14 cellular contexts compared by ENCODE assay signal in genomic region chr19:2309734-2310362, GRCh38. TPM values are rescaled to one million over a fixed set of nuclear protein-coding genes. Genes with fewer than 3 reads are reported as not detected.
A peak's percentile ranks its signal among the peaks of the same experiment; 100 is the strongest.
DNase-seq lines count a peak whose midpoint lies in the region; ATAC-seq, FAIRE-seq and TF ChIP-seq lines count a peak whose summit lies in the region.
"Had no signal": no experiment of that assay in that cellular context is flagged by ENCODE, and none has a peak within 500 bp of the region (broad histone marks: within the 10 kb centered on the region; RNA-seq: fewer than 3 reads in every experiment).

No MANE protein-coding gene starts in this region.

- WGBS in HepG2 (ENCODE audit: low lambda C conversion rate): 43% methylated on average over 12 of the region's 17 CpGs

- TF ChIP-seq CTCF in HepG2 (CRISPR knock-in tag; IDR thresholded peaks at IDR 0.05): no peak

- CTCF ChIA-PET in HepG2 (lab: Yijun Ruan, JAX; ENCODE audit: low intra/inter-chr PET ratio, low total read pairs): no interaction called here

- no peaks in the 10 kb centered on the region for H3K79me2 ChIP-seq in HepG2 (ENCODE audit: insufficient read depth, low read length)
- H3K79me2 ChIP-seq: hepatocyte had no signal

- in situ Hi-C loops in HepG2 (cut with HindIII; ENCODE audit: extremely low pct_ligation_motif_present, low pct_unique_long_range_greater_than_20kb): loop anchor here (10.0 kb wide), 2 partner anchors 75 to 155 kb away; partner anchors contain the start of genes AP3D1, PLEKHJ1 and SF3A2
- in situ Hi-C loops in HAP-1 (cut with MboI; ENCODE audit: low sequenced_read_pairs): no loop called here

- no peaks in the 10 kb centered on the region for H3K36me3 ChIP-seq in HepG2 (replicated peaks in 1 of 2; ENCODE audit: control insufficient read depth in 1 of 2, insufficient read depth in 2 of 2, low read length in 2 of 2)
- H3K36me3 ChIP-seq in HAP-1 (replicated peaks): no peaks in the 10 kb centered on the region
- H3K36me3 ChIP-seq: spleen had no signal

- H3K27ac ChIP-seq in HepG2 (ENCODE audit: extremely low read length, insufficient read depth, low read length): no peak overlapping the region
- H3K27ac ChIP-seq: hepatocyte, HL-60, spleen had no signal

- BruUV-seq in HepG2 (replicated peaks; lab: Mats Ljungman, UMichigan): no TSS peak

- H3K27me3 ChIP-seq in HepG2 (ENCODE audit: control insufficient read depth in 1 of 2, insufficient read depth in 2 of 2, low read length in 2 of 2): peaks cover 10 to 51% of the 10 kb centered on the region in 2 experiments
- no peaks in the 10 kb centered on the region for H3K27me3 ChIP-seq in HAP-1 (ENCODE audit: low read depth)

- FAIRE-seq in HepG2 (lab: Jason Lieb, UNC): no peak

- H3K4me3 ChIP-seq in HepG2 (replicated peaks in 1 of 3; ENCODE audit: insufficient read depth in 1 of 3, low read depth in 2 of 3, low read length in 3 of 3) (no peak overlapping the region; a peak in 1 of 6 replicates), HAP-1 (no peak overlapping the region)
- H3K4me3 ChIP-seq: hepatocyte, spleen had no signal

- peaks cover 3% of the 10 kb centered on the region; the same call in 1 of the 2 replicates for H3K9me3 ChIP-seq in HepG2 (ENCODE audit: low read length)
- peaks cover 2% of the 10 kb centered on the region; the same call in 1 of the 2 replicates for H3K9me3 ChIP-seq in HAP-1

- H4K20me1 ChIP-seq in HepG2 (ENCODE audit: insufficient read depth, low read length): no peaks in the 10 kb centered on the region

- H3K4me2 ChIP-seq in HepG2 (ENCODE audit: low read depth, low read length): no peak overlapping the region; the same call in 1 of the 2 replicates
- H3K4me2 ChIP-seq: hepatocyte had no signal

- ATAC-seq in SK-N-SH treated with all-trans-retinoic acid at 6 μM for 48 hours (peak; percentile 31), HepG2 (peak; percentile 23; the same call in 2 of the 3 replicates), HG02610 (IDR thresholded peaks at IDR 0.05; ENCODE audit: unreplicated experiment) (no peak)

- DNase-seq in DMS79 treated with DMSO at 0.1 percent for 48 hours (lab: John Stamatoyannopoulos, UW) (peak; percentile 63), LHCN-M2 (ENCODE audit: low read depth) (peak; percentile 43), HepG2 (ENCODE audit: low spot score) (no peak), NCI-H524 treated with DMSO at 0.1 percent for 48 hours (lab: John Stamatoyannopoulos, UW) (no peak), AG08396 (ENCODE audit: low spot score) (no peak), HAP-1 (ENCODE audit: low spot score in 2 of 2) (no peak)
- DNase-seq: NCI-H526 treated with DMSO at 0.1 percent for 48 hours; spleen; stimulated activated naive CD4-positive, alpha-beta T cell; T-helper 9 cell had no signal

- TF ChIP-seq EP300 in HepG2 (IDR thresholded peaks at IDR 0.05; ENCODE audit: low read depth in 2 of 2, low read length in 2 of 2): no peak
- TF ChIP-seq EP300 in HepG2 (CRISPR knock-in tag; IDR thresholded peaks at IDR 0.05; ENCODE audit: borderline replicate concordance): no peak

- intact Hi-C loops in HepG2 (cut with micrococcal nuclease; ENCODE audit: unreplicated experiment): loop anchor here (10.0 kb wide), 2 partner anchors 75 to 305 kb away; partner anchors contain the start of genes PLEKHJ1 and SF3A2

- no peak overlapping the region for H2AFZ ChIP-seq in HepG2 (ENCODE audit: low read length)
- H2AFZ ChIP-seq: hepatocyte had no signal

- H3K4me1 ChIP-seq in HepG2 (ENCODE audit: insufficient read depth, low read length) (peaks cover 23% of the 10 kb centered on the region), HAP-1 (0 out of 2 replicates have a peak, but pooled peaks cover 3% of the 10 kb centered on the region)

- POLR2A ChIA-PET in HepG2 (lab: Yijun Ruan, JAX): no interaction called here

- no peak for TF ChIP-seq RAD21 in HepG2 (CRISPR knock-in tag; IDR thresholded peaks at IDR 0.05)

- no peak for TF ChIP-seq POLR2A in HepG2 (IDR thresholded peaks at IDR 0.05; ENCODE audit: insufficient read depth in 1 of 2, low read depth in 2 of 2, low read length in 2 of 2)

- H3K9ac ChIP-seq in HepG2 (ENCODE audit: insufficient read depth, low read depth, low read length): no peak overlapping the region

RNA-seq across cellular contexts. Expression of gene LINGO3, which starts 1.9 kb away (rescaled TPM):
- total RNA-seq in LHCN-M2 (2014; rRNA removed): not detected in 2 replicates
- polyA plus RNA-seq in LHCN-M2 (2012): not detected
- not detected in 2 replicates for total RNA-seq in HepG2 (2016; rRNA removed; fragmentation: Illumina TruSeq; extraction: Trizol)
- not detected in 2 replicates for total RNA-seq in HepG2 (2016; cell fraction: cytosol; rRNA removed; fragmentation: Illumina TruSeq; extraction: Trizol; ENCODE audit: low read depth)
- not detected in 2 replicates for total RNA-seq in HepG2 (2016; cell fraction: insoluble cytoplasmic fraction; rRNA removed; fragmentation: Illumina TruSeq; extraction: Trizol)
- not detected in 2 replicates for total RNA-seq in HepG2 (2016; cell fraction: membrane; rRNA removed; fragmentation: Illumina TruSeq; extraction: Trizol)
- total RNA-seq in HepG2 (2016; cell fraction: nucleus; rRNA removed; fragmentation: Illumina TruSeq; extraction: Trizol): not detected in 2 replicates
- not detected in 2 replicates for polyA plus RNA-seq in HepG2 (2011; rRNA removed)
- not detected in 2 replicates for polyA plus RNA-seq in HepG2 (2011; cell fraction: cytosol; rRNA removed)
- polyA plus RNA-seq in HepG2 (2011; cell fraction: nucleus; rRNA removed): not detected in 2 replicates
- not detected in 2 replicates for polyA plus RNA-seq in HepG2 (2012)
- polyA plus RNA-seq in HepG2 (2016; cell fraction: cytosol; fragmentation: Illumina TruSeq; extraction: Trizol; ENCODE audit: low read depth): not detected in 2 replicates
- polyA plus RNA-seq in HepG2 (2016; cell fraction: insoluble cytoplasmic fraction; fragmentation: Illumina TruSeq; extraction: Trizol; ENCODE audit: low read depth): not detected in 2 replicates
- not detected in 2 replicates for polyA plus RNA-seq in HepG2 (2016; cell fraction: membrane; fragmentation: Illumina TruSeq; extraction: Trizol; ENCODE audit: low read depth)
- polyA plus RNA-seq in HepG2 (2016; cell fraction: nucleus; fragmentation: Illumina TruSeq; extraction: Trizol; ENCODE audit: insufficient read depth, low read depth): not detected in 2 replicates
- polyA minus RNA-seq in HepG2 (2011; rRNA and poly(A)+ RNA removed; ENCODE audit: low replicate concordance): not detected in 2 replicates
- not detected in 2 replicates for polyA minus RNA-seq in HepG2 (2011; cell fraction: cytosol; rRNA and poly(A)+ RNA removed)
- polyA minus RNA-seq in HepG2 (2011; cell fraction: nucleus; rRNA and poly(A)+ RNA removed): not detected in 2 replicates
- total RNA-seq: hepatocyte had no signal
- polyA plus RNA-seq: hepatocyte had no signal

RNA-seq across cellular contexts. Expression of gene LSM7, which starts 18.5 kb away (rescaled TPM):
- total RNA-seq in LHCN-M2 (2014; rRNA removed) (195 and 198 TPM in 2 replicates), HepG2 (2016; rRNA removed; fragmentation: Illumina TruSeq; extraction: Trizol) (140 and 152 TPM in 2 replicates)
- 258 TPM for polyA plus RNA-seq in LHCN-M2 (2012)
- 44.1 and 45.1 TPM in 2 replicates for total RNA-seq in HepG2 (2016; cell fraction: cytosol; rRNA removed; fragmentation: Illumina TruSeq; extraction: Trizol; ENCODE audit: low read depth)
- total RNA-seq in HepG2 (2016; cell fraction: insoluble cytoplasmic fraction; rRNA removed; fragmentation: Illumina TruSeq; extraction: Trizol): 149 and 168 TPM in 2 replicates
- total RNA-seq in HepG2 (2016; cell fraction: membrane; rRNA removed; fragmentation: Illumina TruSeq; extraction: Trizol): 74.4 and 75.3 TPM in 2 replicates
- total RNA-seq in HepG2 (2016; cell fraction: nucleus; rRNA removed; fragmentation: Illumina TruSeq; extraction: Trizol): 48.6 and 65.2 TPM in 2 replicates
- 197 and 205 TPM in 2 replicates for polyA plus RNA-seq in HepG2 (2011; rRNA removed)
- polyA plus RNA-seq in HepG2 (2011; cell fraction: cytosol; rRNA removed): 474 and 745 TPM in 2 replicates
- polyA plus RNA-seq in HepG2 (2011; cell fraction: nucleus; rRNA removed): 183 and 205 TPM in 2 replicates
- 107 and 132 TPM in 2 replicates for polyA plus RNA-seq in HepG2 (2012)
- 60.8 and 62.0 TPM in 2 replicates for polyA plus RNA-seq in HepG2 (2016; cell fraction: cytosol; fragmentation: Illumina TruSeq; extraction: Trizol; ENCODE audit: low read depth)
- polyA plus RNA-seq in HepG2 (2016; cell fraction: insoluble cytoplasmic fraction; fragmentation: Illumina TruSeq; extraction: Trizol; ENCODE audit: low read depth): 210 and 243 TPM in 2 replicates
- polyA plus RNA-seq in HepG2 (2016; cell fraction: membrane; fragmentation: Illumina TruSeq; extraction: Trizol; ENCODE audit: low read depth): 91.7 and 96.1 TPM in 2 replicates
- 132 and 138 TPM in 2 replicates for polyA plus RNA-seq in HepG2 (2016; cell fraction: nucleus; fragmentation: Illumina TruSeq; extraction: Trizol; ENCODE audit: insufficient read depth, low read depth)
- polyA minus RNA-seq in HepG2 (2011; rRNA and poly(A)+ RNA removed; ENCODE audit: low replicate concordance): 42.2 and 52.7 TPM in 2 replicates
- 19.9 and 26.7 TPM in 2 replicates for polyA minus RNA-seq in HepG2 (2011; cell fraction: cytosol; rRNA and poly(A)+ RNA removed)
- polyA minus RNA-seq in HepG2 (2011; cell fraction: nucleus; rRNA and poly(A)+ RNA removed): 24.1 and 27.4 TPM in 2 replicates

RNA-seq across cellular contexts. Expression of gene SPPL2B, which starts 18.6 kb away (rescaled TPM):
- total RNA-seq in LHCN-M2 (2014; rRNA removed): 25.3 and 26.1 TPM in 2 replicates
- polyA plus RNA-seq in LHCN-M2 (2012): 21.5 TPM
- total RNA-seq in HepG2 (2016; rRNA removed; fragmentation: Illumina TruSeq; extraction: Trizol): 3.4 and 15.2 TPM in 2 replicates
- total RNA-seq in HepG2 (2016; cell fraction: cytosol; rRNA removed; fragmentation: Illumina TruSeq; extraction: Trizol; ENCODE audit: low read depth): 6.9 and 7.1 TPM in 2 replicates
- total RNA-seq in HepG2 (2016; cell fraction: insoluble cytoplasmic fraction; rRNA removed; fragmentation: Illumina TruSeq; extraction: Trizol): 2.9 and 18.4 TPM in 2 replicates
- total RNA-seq in HepG2 (2016; cell fraction: membrane; rRNA removed; fragmentation: Illumina TruSeq; extraction: Trizol): 7.4 and 8.6 TPM in 2 replicates
- 23.4 and 26.4 TPM in 2 replicates for total RNA-seq in HepG2 (2016; cell fraction: nucleus; rRNA removed; fragmentation: Illumina TruSeq; extraction: Trizol)
- 14.9 and 20.5 TPM in 2 replicates for polyA plus RNA-seq in HepG2 (2011; rRNA removed)
- polyA plus RNA-seq in HepG2 (2011; cell fraction: cytosol; rRNA removed): 6.0 and 9.1 TPM in 2 replicates
- 268 and 341 TPM in 2 replicates for polyA plus RNA-seq in HepG2 (2011; cell fraction: nucleus; rRNA removed)
- polyA plus RNA-seq in HepG2 (2012): 23.1 and 25.3 TPM in 2 replicates
- 1.2 and 1.3 TPM in 2 replicates for polyA plus RNA-seq in HepG2 (2016; cell fraction: cytosol; fragmentation: Illumina TruSeq; extraction: Trizol; ENCODE audit: low read depth)
- 3.0 and 4.0 TPM in 2 replicates for polyA plus RNA-seq in HepG2 (2016; cell fraction: insoluble cytoplasmic fraction; fragmentation: Illumina TruSeq; extraction: Trizol; ENCODE audit: low read depth)
- polyA plus RNA-seq in HepG2 (2016; cell fraction: membrane; fragmentation: Illumina TruSeq; extraction: Trizol; ENCODE audit: low read depth): 2.8 and 3.3 TPM in 2 replicates
- polyA plus RNA-seq in HepG2 (2016; cell fraction: nucleus; fragmentation: Illumina TruSeq; extraction: Trizol; ENCODE audit: insufficient read depth, low read depth): 101 and 111 TPM in 2 replicates
- polyA minus RNA-seq in HepG2 (2011; rRNA and poly(A)+ RNA removed; ENCODE audit: low replicate concordance): 14.4 and 27.8 TPM in 2 replicates
- 5.8 and 11.0 TPM in 2 replicates for polyA minus RNA-seq in HepG2 (2011; cell fraction: cytosol; rRNA and poly(A)+ RNA removed)
- polyA minus RNA-seq in HepG2 (2011; cell fraction: nucleus; rRNA and poly(A)+ RNA removed): 17.9 and 24.7 TPM in 2 replicates

RNA-seq across cellular contexts. Expression of gene PEAK3, which starts 27.9 kb away (rescaled TPM):
- total RNA-seq in LHCN-M2 (2014; rRNA removed) (0.19 and 0.63 TPM in 2 replicates), HepG2 (2016; rRNA removed; fragmentation: Illumina TruSeq; extraction: Trizol) (not detected in 2 replicates)
- polyA plus RNA-seq in LHCN-M2 (2012): 0.28 TPM
- total RNA-seq in HepG2 (2016; cell fraction: cytosol; rRNA removed; fragmentation: Illumina TruSeq; extraction: Trizol; ENCODE audit: low read depth): not detected in 2 replicates
- total RNA-seq in HepG2 (2016; cell fraction: insoluble cytoplasmic fraction; rRNA removed; fragmentation: Illumina TruSeq; extraction: Trizol): not detected in 2 replicates
- not detected in 2 replicates for total RNA-seq in HepG2 (2016; cell fraction: membrane; rRNA removed; fragmentation: Illumina TruSeq; extraction: Trizol)
- not detected in 2 replicates for total RNA-seq in HepG2 (2016; cell fraction: nucleus; rRNA removed; fragmentation: Illumina TruSeq; extraction: Trizol)
- not detected in 2 replicates for polyA plus RNA-seq in HepG2 (2011; rRNA removed)
- polyA plus RNA-seq in HepG2 (2011; cell fraction: cytosol; rRNA removed): not detected in 2 replicates
- not detected in 2 replicates for polyA plus RNA-seq in HepG2 (2011; cell fraction: nucleus; rRNA removed)
- not detected in 2 replicates for polyA plus RNA-seq in HepG2 (2012)
- polyA plus RNA-seq in HepG2 (2016; cell fraction: cytosol; fragmentation: Illumina TruSeq; extraction: Trizol; ENCODE audit: low read depth): not detected in 2 replicates
- polyA plus RNA-seq in HepG2 (2016; cell fraction: insoluble cytoplasmic fraction; fragmentation: Illumina TruSeq; extraction: Trizol; ENCODE audit: low read depth): not detected in 2 replicates
- not detected in 2 replicates for polyA plus RNA-seq in HepG2 (2016; cell fraction: membrane; fragmentation: Illumina TruSeq; extraction: Trizol; ENCODE audit: low read depth)
- not detected in 2 replicates for polyA plus RNA-seq in HepG2 (2016; cell fraction: nucleus; fragmentation: Illumina TruSeq; extraction: Trizol; ENCODE audit: insufficient read depth, low read depth)
- polyA minus RNA-seq in HepG2 (2011; rRNA and poly(A)+ RNA removed; ENCODE audit: low replicate concordance): not detected in 2 replicates
- polyA minus RNA-seq in HepG2 (2011; cell fraction: cytosol; rRNA and poly(A)+ RNA removed): not detected in 2 replicates
- polyA minus RNA-seq in HepG2 (2011; cell fraction: nucleus; rRNA and poly(A)+ RNA removed): not detected in 2 replicates
- total RNA-seq: hepatocyte had no signal

RNA-seq across cellular contexts. Expression of gene TMPRSS9, which starts 50.2 kb away (rescaled TPM):
- total RNA-seq in LHCN-M2 (2014; rRNA removed) (not detected in 2 replicates), HepG2 (2016; rRNA removed; fragmentation: Illumina TruSeq; extraction: Trizol) (1.4 and 2.5 TPM in 2 replicates)
- 0.16 TPM for polyA plus RNA-seq in LHCN-M2 (2012)
- 0.62 and 1.7 TPM in 2 replicates for total RNA-seq in HepG2 (2016; cell fraction: cytosol; rRNA removed; fragmentation: Illumina TruSeq; extraction: Trizol; ENCODE audit: low read depth)
- 1.4 and 2.0 TPM in 2 replicates for total RNA-seq in HepG2 (2016; cell fraction: insoluble cytoplasmic fraction; rRNA removed; fragmentation: Illumina TruSeq; extraction: Trizol)
- total RNA-seq in HepG2 (2016; cell fraction: membrane; rRNA removed; fragmentation: Illumina TruSeq; extraction: Trizol): 0.99 and 1.0 TPM in 2 replicates
- 0.81 and 3.7 TPM in 2 replicates for total RNA-seq in HepG2 (2016; cell fraction: nucleus; rRNA removed; fragmentation: Illumina TruSeq; extraction: Trizol)
- 5.2 and 11.1 TPM in 2 replicates for polyA plus RNA-seq in HepG2 (2011; rRNA removed)
- polyA plus RNA-seq in HepG2 (2011; cell fraction: cytosol; rRNA removed): 2.1 and 2.3 TPM in 2 replicates
- 54.9 and 71.6 TPM in 2 replicates for polyA plus RNA-seq in HepG2 (2011; cell fraction: nucleus; rRNA removed)
- 5.1 and 14.1 TPM in 2 replicates for polyA plus RNA-seq in HepG2 (2012)
- polyA plus RNA-seq in HepG2 (2016; cell fraction: cytosol; fragmentation: Illumina TruSeq; extraction: Trizol; ENCODE audit: low read depth): 0.45 and 0.55 TPM in 2 replicates
- polyA plus RNA-seq in HepG2 (2016; cell fraction: insoluble cytoplasmic fraction; fragmentation: Illumina TruSeq; extraction: Trizol; ENCODE audit: low read depth): 1.1 and 1.2 TPM in 2 replicates
- 0.57 and 0.72 TPM in 2 replicates for polyA plus RNA-seq in HepG2 (2016; cell fraction: membrane; fragmentation: Illumina TruSeq; extraction: Trizol; ENCODE audit: low read depth)
- 3.4 and 5.2 TPM in 2 replicates for polyA plus RNA-seq in HepG2 (2016; cell fraction: nucleus; fragmentation: Illumina TruSeq; extraction: Trizol; ENCODE audit: insufficient read depth, low read depth)
- polyA minus RNA-seq in HepG2 (2011; rRNA and poly(A)+ RNA removed; ENCODE audit: low replicate concordance): 4.8 TPM in 1 of 2 replicates, not detected in the other
- 1.7 and 2.6 TPM in 2 replicates for polyA minus RNA-seq in HepG2 (2011; cell fraction: cytosol; rRNA and poly(A)+ RNA removed)
- polyA minus RNA-seq in HepG2 (2011; cell fraction: nucleus; rRNA and poly(A)+ RNA removed): 10.8 and 12.4 TPM in 2 replicates
- polyA plus RNA-seq: hepatocyte had no signal

Comparison
In these comparisons a context has a peak if more than half of its experiments do, and no peak if none do; other contexts are left out.
1. DNase-seq: peak in DMS79 treated with DMSO at 0.1 percent for 48 hours (single experiment) and LHCN-M2 (single experiment); none in HepG2 (single experiment), NCI-H524 treated with DMSO at 0.1 percent for 48 hours (single experiment), AG08396 (single experiment) and HAP-1 (0 of 2).